In the genomic region with DNA sequence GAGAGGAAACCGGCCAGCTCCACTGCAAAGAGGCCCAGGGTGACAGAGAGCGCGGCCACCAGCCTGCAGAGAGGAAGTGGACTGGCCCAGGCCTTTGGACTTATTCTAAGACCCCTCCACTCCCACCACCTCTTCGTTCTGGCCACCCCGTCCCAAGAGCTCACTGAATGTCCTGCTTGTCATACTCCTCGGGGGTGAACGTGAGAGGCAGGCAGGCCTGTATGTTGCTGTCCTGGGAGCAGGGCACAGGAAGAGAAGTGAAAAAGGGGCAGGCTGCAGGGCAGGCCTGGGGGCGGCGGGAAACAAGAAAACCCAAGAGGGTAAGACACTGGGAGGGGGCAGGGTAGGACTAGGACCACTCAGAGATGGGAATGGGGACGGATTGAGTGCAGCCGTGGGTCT, we compare ENCODE assay signal across 8 cellular contexts. TPM values are rescaled to one million over a fixed set of nuclear protein-coding genes. Genes with fewer than 3 reads are reported as not detected.
A peak's percentile ranks its signal among the peaks of the same experiment; 100 is the strongest.
DNase-seq lines count a peak whose midpoint lies in the region; ATAC-seq and TF ChIP-seq lines count a peak whose summit lies in the region.

No MANE protein-coding gene starts in this region.

- H3K36me3 ChIP-seq in right lobe of liver (no peaks in the 10 kb centered on the region), transverse colon (no peaks in the 10 kb centered on the region)

- no peaks in the 10 kb centered on the region for H3K27me3 Mint-ChIP-seq in MCF 10A (ENCODE audit: insufficient read depth, unreplicated experiment)

- CTCF ChIA-PET in MCF 10A (lab: Yijun Ruan, JAX), result interaction anchor here (0.7 to 1.0 kb wide), 4 partner anchors 18 to 456 kb away, joined by 3 to 5 read pairs (median 3); no protein-coding TSS in a partner anchor

- POLR2A ChIA-PET in MCF 10A (lab: Yijun Ruan, JAX), result interaction anchor here (0.7 to 7.6 kb wide), 7 partner anchors 12 to 74 kb away, joined by 4 to 148 read pairs (median 8); a partner anchor contains a TSS

- H3K4me1 Mint-ChIP-seq in MCF 10A (ENCODE audit: insufficient read depth, unreplicated experiment), result peaks cover 27% of the 10 kb centered on the region

- H3K36me3 Mint-ChIP-seq in MCF 10A (ENCODE audit: insufficient read depth, unreplicated experiment), result peaks cover 9% of the 10 kb centered on the region

- H3K4me3 ChIP-seq in LNCaP clone FGC (ENCODE audit: low read depth, low read length) (peak overlapping the region; percentile 73), right lobe of liver (peak overlapping the region; percentile 52 to 71 (median 61)), transverse colon (peak overlapping the region; percentile 45 to 78 (median 50))

- 0% methylated on average over 8 of the region's 11 CpGs for WGBS in right lobe of liver (ENCODE audit: insufficient coverage, low coverage, low lambda C conversion rate, missing lambda C conversion rate)
- 9% methylated on average over 11 of the region's 11 CpGs; no CpG with 5 or more reads in 1 of the 2 donors for WGBS in transverse colon (ENCODE audit: low coverage in 1 of 2), 2 donors

- no TSS peak for BruUV-seq in MCF 10A (replicated peaks; lab: Mats Ljungman, UMichigan)

- H3K9me3 ChIP-seq in right lobe of liver (no peaks in the 10 kb centered on the region), transverse colon (no peaks in the 10 kb centered on the region)

- peak overlapping the region; percentile 94 for H3K27ac Mint-ChIP-seq in MCF 10A (ENCODE audit: low read depth, unreplicated experiment)

- peaks cover 0 to 24% (median 4%) of the 10 kb centered on the region in 4 donors for H3K4me1 ChIP-seq in right lobe of liver
- peaks cover 22 to 38% (median 27%) of the 10 kb centered on the region in 4 donors for H3K4me1 ChIP-seq in transverse colon

- TF ChIP-seq CTCF in LNCaP clone FGC (IDR thresholded peaks at IDR 0.05; ENCODE audit: control insufficient read depth, extremely low read depth, insufficient read depth) (no peak), MCF 10A (IDR thresholded peaks at IDR 0.05; ENCODE audit: unreplicated experiment) (no peak), right lobe of liver (IDR thresholded peaks at IDR 0.05) (no peak), transverse colon (IDR thresholded peaks at IDR 0.05) (no peak)

- no peaks in the 10 kb centered on the region for H3K27me3 ChIP-seq in right lobe of liver
- no peaks in the 10 kb centered on the region for H3K27me3 ChIP-seq in transverse colon

- DNase-seq in LNCaP clone FGC (ENCODE audit: low read depth), result no peak
- DNase-seq in MCF 10A (ENCODE audit: unreplicated experiment), result no peak
- peak in 1 of 3 donors; percentile 38 for DNase-seq in right lobe of liver
- DNase-seq in transverse colon, result peak; percentile 41
- DNase-seq in HuH-7.5 (ENCODE audit: low spot score), result no peak
- DNase-seq in SKM-1 (lab: John Stamatoyannopoulos, UW; ENCODE audit: unreplicated experiment), result no peak

- in situ Hi-C loops in transverse colon (cut with MboI; ENCODE audit: low pct_ligation_motif_present in 1 of 4, low pct_unique_long_range_greater_than_20kb in 1 of 4, low sequenced_read_pairs in 3 of 4), result no loop called here

- no peaks in the 10 kb centered on the region for H3K9me3 Mint-ChIP-seq in MCF 10A (ENCODE audit: unreplicated experiment)

- no peak for TF ChIP-seq EP300 in transverse colon (IDR thresholded peaks at IDR 0.05; ENCODE audit: low read depth)

- TF ChIP-seq POLR2A in GM18505 (IDR thresholded peaks at IDR 0.05; ENCODE audit: borderline replicate concordance, extremely low read depth, insufficient read depth, insufficient read length), result no peak
- TF ChIP-seq POLR2A in right lobe of liver (IDR thresholded peaks at IDR 0.05), result no peak
- no peak for TF ChIP-seq POLR2A in transverse colon (IDR thresholded peaks at IDR 0.05)

- H3K4me3 Mint-ChIP-seq in MCF 10A (ENCODE audit: unreplicated experiment), result peak overlapping the region; percentile 91

- ATAC-seq in GM18505 (IDR thresholded peaks at IDR 0.05; ENCODE audit: unreplicated experiment), result peak; percentile 4
- ATAC-seq in right lobe of liver, result peak in 2 of 4 donors; percentile 1 to 2
- no peak for ATAC-seq in GM18870 (IDR thresholded peaks at IDR 0.05; ENCODE audit: unreplicated experiment)

- H3K27ac ChIP-seq in right lobe of liver (peak overlapping the region in 2 of 3 donors; percentile 62 to 79), transverse colon (peak overlapping the region; percentile 85 to 87 (median 86))

- intact Hi-C loops in MCF 10A (cut with micrococcal nuclease) (no loop called here), right lobe of liver (cut with DNase I) (no loop called here), transverse colon (cut with DNase I; ENCODE audit: low total_unique reads) (no loop called here)

RNA-seq across cellular contexts. Expression of a gene that starts 0.4 kb away (rescaled TPM):
- 7.6 and 8.4 TPM in 2 replicates for total RNA-seq in MCF 10A (2022)
- 1 to 10 TPM; 2.3 to 5.0 (median 3.4) TPM for total RNA-seq in right lobe of liver
- total RNA-seq in transverse colon, result 10 to 100 TPM in 2 of 4 donors, 1 to 10 TPM in 2; 1.5 to 74.6 (median 18.3) TPM

RNA-seq across cellular contexts. Expression of a gene that starts 13.0 kb away (rescaled TPM):
- 37.7 and 42.8 TPM in 2 replicates for total RNA-seq in MCF 10A (2022)
- 10 to 100 TPM in 4 of 6 experiments, 1 to 10 TPM in 2; 4.4 to 18.6 (median 13.2) TPM for total RNA-seq in right lobe of liver
- total RNA-seq in transverse colon, result 10 to 100 TPM; 20.9 to 49.4 (median 30.1) TPM

RNA-seq across cellular contexts. Expression of a gene that starts 14.2 kb away (rescaled TPM):
- total RNA-seq in MCF 10A (2022) (3.9 and 4.4 TPM in 2 replicates), right lobe of liver (1 to 10 TPM; 3.1 to 5.3 (median 4.2) TPM), transverse colon (10 to 100 TPM in 3 of 4 donors, 1 to 10 TPM in 1; 3.2 to 17.1 (median 12.7) TPM)

RNA-seq across cellular contexts. Expression of a gene that starts 23.6 kb away (rescaled TPM):
- 165 and 190 TPM in 2 replicates for total RNA-seq in MCF 10A (2022)
- total RNA-seq in right lobe of liver, result 100 to 1,000 TPM in 1 of 6 experiments, 10 to 100 TPM in 5; 25.7 to 118 (median 55.2) TPM
- 100 to 1,000 TPM in 2 of 4 donors, 10 to 100 TPM in 2; 55.9 to 211 (median 109) TPM for total RNA-seq in transverse colon

RNA-seq across cellular contexts. Expression of a gene that starts 34.6 kb away (rescaled TPM):
- 11.7 and 33.6 TPM in 2 replicates for total RNA-seq in MCF 10A (2022)
- 1 to 10 TPM in 4 of 6 experiments, under 1 TPM in 2; 0.26 to 3.9 (median 1.5) TPM for total RNA-seq in right lobe of liver
- 1 to 10 TPM; 2.2 to 8.6 (median 5.6) TPM for total RNA-seq in transverse colon
